Comparison of ENCODE assay signal across 16 cellular contexts in the genomic region with DNA sequence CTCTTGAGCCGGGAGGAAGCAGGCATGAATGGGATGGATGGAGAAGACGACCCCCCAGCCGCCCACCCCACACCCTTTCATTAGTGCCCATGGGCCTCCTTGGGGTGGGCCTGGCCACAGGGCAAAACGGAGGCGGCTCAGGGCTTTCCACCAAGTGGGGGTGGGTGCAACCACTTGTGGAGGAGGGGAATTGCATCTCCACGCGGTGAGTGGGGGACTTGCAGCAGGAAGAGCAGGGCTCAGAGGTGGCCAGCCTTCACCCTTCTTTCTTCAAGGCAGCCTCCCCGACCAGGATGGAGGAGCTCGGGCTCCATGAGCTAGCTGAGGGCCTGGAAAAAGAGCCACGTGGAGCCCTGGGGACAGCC.
"Had no signal": no experiment of that assay in that cellular context is flagged by ENCODE, and none has a peak within 500 bp of the region (broad histone marks: within the 10 kb centered on the region; RNA-seq: fewer than 3 reads in every experiment).

No MANE protein-coding gene starts in this region.

- H3K36me3 ChIP-seq: gastroesophageal sphincter, heart left ventricle, neutrophil, sigmoid colon, thyroid gland had no signal

- H3K4me3 ChIP-seq: gastroesophageal sphincter, heart left ventricle, sigmoid colon, thyroid gland had no signal

- H3K9me3 ChIP-seq: gastroesophageal sphincter, heart left ventricle, neutrophil, sigmoid colon, thyroid gland had no signal

- DNase-seq: activated CD4-positive, alpha-beta T cell treated with anti-CD3 and anti-CD28 coated beads, Interleukin-2, amount 50 U/mL, for 4 hours; activated gamma-delta T cell treated with Interleukin-2 at 50 U/mL for 16 hours; central memory CD4-positive, alpha-beta T cell; cortex of kidney; effector CD4-positive, alpha-beta T cell; mesendoderm; naive thymus-derived CD8-positive, alpha-beta T cell; sigmoid colon; stimulated activated naive B cell treated with anti-CD40 and anti-IgM and Interleukin-4, amounts not matched to agents 10 μg/mL and 1 μg/mL and 100 μg/mL, for 72 hours; T-helper 17 cell; thyroid gland had no signal

- H3K4me1 ChIP-seq: parathyroid adenoma had no signal

- H3K27me3 ChIP-seq: gastroesophageal sphincter, heart left ventricle, neutrophil, sigmoid colon, thyroid gland had no signal

- H3K27ac ChIP-seq: gastroesophageal sphincter, neutrophil, parathyroid adenoma, sigmoid colon had no signal

- ATAC-seq: activated naive CD4-positive, alpha-beta T cell treated with anti-CD3 and anti-CD28 coated beads, Interleukin-2, amount 50 U/mL, for 72 hours; gastroesophageal sphincter; naive thymus-derived CD8-positive, alpha-beta T cell; stimulated activated naive B cell treated with anti-CD40 and anti-IgM and Interleukin-4, amounts not matched to agents 10 μg/mL and 1 μg/mL and 100 μg/mL, for 72 hours; T-helper 17 cell had no signal
